ENCODE assay signal across 1 cellular context in the genomic region with DNA sequence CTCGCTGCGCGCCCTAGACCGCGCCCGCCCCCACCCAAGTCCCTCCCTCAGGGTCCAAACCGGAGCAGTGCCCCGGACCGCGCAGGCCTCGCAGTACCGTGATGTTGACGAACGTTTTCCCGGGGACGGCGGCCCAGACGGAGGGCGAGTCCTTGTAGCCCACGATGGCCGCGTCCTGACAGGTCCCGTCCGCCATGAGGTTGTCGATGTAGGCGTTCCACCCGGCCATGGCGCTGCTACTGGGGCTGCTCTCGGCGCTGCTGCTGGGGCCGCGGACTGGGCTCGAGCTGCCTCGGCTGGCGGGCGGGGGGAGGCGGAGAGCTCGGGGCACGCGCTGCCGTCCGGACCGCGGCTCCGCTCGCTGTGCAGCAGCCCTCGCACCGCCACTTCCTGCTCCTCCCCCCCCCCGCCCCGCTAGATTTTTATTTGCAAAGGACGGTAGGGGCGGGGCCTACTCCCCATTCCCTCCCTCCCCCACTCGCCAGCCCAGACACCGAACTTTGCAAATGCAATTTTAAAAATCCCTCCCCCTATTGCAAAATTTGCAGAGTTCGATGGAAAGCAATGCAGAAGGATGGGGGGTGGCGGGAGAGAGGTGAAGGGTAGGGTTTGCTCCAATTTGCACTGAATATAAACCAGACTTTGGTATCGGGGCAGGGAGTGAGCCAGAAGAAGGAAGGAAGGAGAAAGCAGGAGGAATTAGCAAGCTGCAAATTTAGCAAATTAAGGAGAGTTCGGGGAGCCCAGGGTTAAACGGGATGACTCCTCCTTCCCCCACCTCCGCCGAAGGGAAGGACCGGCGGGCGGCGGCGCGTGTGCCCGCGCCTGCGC.
TF ChIP-seq lines count a peak whose summit lies in the region.

TSS of gene PFN1 (minus strand) at position 365 of the 831 bp plus-strand sequence. CDS start at position 229, 136 bp downstream.

TF ChIP-seq in HEK293, 187 proteins besides CTCF, POLR2A, EP300 and RAD21 (continued from another document and continues in another):
- TF ChIP-seq GLIS1 (tag by site-specific recombination; IDR thresholded peaks at IDR 0.05) (peak; percentile 13; the same call in 1 of the 2 replicates), ZNF530 (tag by site-specific recombination; IDR thresholded peaks at IDR 0.05; ENCODE audit: low read depth) (no peak), ZNF354C (tag by site-specific recombination; IDR thresholded peaks at IDR 0.05; ENCODE audit: borderline replicate concordance, low read depth) (no peak), KLF16 (tag by site-specific recombination; IDR thresholded peaks at IDR 0.05) (peak; percentile 37), ZSCAN18 (tag by site-specific recombination; IDR thresholded peaks at IDR 0.05) (0 out of 2 replicates have a peak, but pooled peaks have one; percentile 46), ZXDB (tag by site-specific recombination; IDR thresholded peaks at IDR 0.05) (peak; percentile 5; the same call in 1 of the 2 replicates), PRDM2 (tag by site-specific recombination; IDR thresholded peaks at IDR 0.05; ENCODE audit: borderline replicate concordance) (peak; percentile 50; the same call in 1 of the 2 replicates), ZSCAN16 (tag by site-specific recombination; IDR thresholded peaks at IDR 0.05) (0 out of 2 replicates have a peak, but pooled peaks have one; percentile 12), HOXC10 (CRISPR knock-in tag; IDR thresholded peaks at IDR 0.05) (no peak), ZNF324 (tag by site-specific recombination; IDR thresholded peaks at IDR 0.05) (peak; percentile 94), PRDM10 (tag by site-specific recombination; IDR thresholded peaks at IDR 0.05) (peak; percentile 100), ZNF513 (tag by site-specific recombination; IDR thresholded peaks at IDR 0.05) (no peak), ZSCAN23 (tag by site-specific recombination; IDR thresholded peaks at IDR 0.05) (peak; percentile 85), ZBTB20 (tag by site-specific recombination; IDR thresholded peaks at IDR 0.05) (peak; percentile 51; the same call in 1 of the 2 replicates), ZNF677 (tag by site-specific recombination; IDR thresholded peaks at IDR 0.05) (no peak), ZNF639 (tag by site-specific recombination; IDR thresholded peaks at IDR 0.05) (peak; percentile 81), ZNF202 (tag by site-specific recombination; IDR thresholded peaks at IDR 0.05; ENCODE audit: borderline replicate concordance) (no peak), BCL11A (tag by site-specific recombination; IDR thresholded peaks at IDR 0.05; ENCODE audit: low read depth) (peak; percentile 11; the same call in 1 of the 2 replicates), ZSCAN30 (tag by site-specific recombination; IDR thresholded peaks at IDR 0.05) (0 out of 2 replicates have a peak, but pooled peaks have one; percentile 14), ZNF433 (tag by site-specific recombination; IDR thresholded peaks at IDR 0.05; ENCODE audit: low read depth) (0 out of 2 replicates have a peak, but pooled peaks have one; percentile 5), KLF1 (tag by site-specific recombination; IDR thresholded peaks at IDR 0.05) (no peak; the same call in none of the 2 replicates)
- TF ChIP-seq, protein P1, sequence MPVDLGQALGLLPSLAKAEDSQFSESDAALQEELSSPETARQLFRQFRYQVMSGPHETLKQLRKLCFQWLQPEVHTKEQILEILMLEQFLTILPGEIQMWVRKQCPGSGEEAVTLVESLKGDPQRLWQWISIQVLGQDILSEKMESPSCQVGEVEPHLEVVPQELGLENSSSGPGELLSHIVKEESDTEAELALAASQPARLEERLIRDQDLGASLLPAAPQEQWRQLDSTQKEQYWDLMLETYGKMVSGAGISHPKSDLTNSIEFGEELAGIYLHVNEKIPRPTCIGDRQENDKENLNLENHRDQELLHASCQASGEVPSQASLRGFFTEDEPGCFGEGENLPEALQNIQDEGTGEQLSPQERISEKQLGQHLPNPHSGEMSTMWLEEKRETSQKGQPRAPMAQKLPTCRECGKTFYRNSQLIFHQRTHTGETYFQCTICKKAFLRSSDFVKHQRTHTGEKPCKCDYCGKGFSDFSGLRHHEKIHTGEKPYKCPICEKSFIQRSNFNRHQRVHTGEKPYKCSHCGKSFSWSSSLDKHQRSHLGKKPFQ (tag by site-specific recombination; IDR thresholded peaks at IDR 0.05), result no peak
- TF ChIP-seq, protein P2, sequence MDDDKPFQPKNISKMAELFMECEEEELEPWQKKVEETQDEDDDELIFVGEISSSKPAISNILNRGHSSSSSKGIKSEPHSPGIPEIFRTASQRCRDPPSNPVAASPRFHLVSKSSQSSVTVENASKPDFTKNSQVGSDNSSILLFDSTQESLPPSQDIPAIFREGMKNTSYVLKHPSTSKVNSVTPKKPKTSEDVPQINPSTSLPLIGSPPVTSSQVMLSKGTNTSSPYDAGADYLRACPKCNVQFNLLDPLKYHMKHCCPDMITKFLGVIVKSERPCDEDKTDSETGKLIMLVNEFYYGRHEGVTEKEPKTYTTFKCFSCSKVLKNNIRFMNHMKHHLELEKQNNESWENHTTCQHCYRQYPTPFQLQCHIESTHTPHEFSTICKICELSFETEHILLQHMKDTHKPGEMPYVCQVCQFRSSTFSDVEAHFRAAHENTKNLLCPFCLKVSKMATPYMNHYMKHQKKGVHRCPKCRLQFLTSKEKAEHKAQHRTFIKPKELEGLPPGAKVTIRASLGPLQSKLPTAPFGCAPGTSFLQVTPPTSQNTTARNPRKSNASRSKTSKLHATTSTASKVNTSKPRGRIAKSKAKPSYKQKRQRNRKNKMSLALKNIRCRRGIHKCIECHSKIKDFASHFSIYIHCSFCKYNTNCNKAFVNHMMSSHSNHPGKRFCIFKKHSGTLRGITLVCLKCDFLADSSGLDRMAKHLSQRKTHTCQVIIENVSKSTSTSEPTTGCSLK (tag by site-specific recombination; IDR thresholded peaks at IDR 0.05), result no peak
- TF ChIP-seq, protein P3, sequence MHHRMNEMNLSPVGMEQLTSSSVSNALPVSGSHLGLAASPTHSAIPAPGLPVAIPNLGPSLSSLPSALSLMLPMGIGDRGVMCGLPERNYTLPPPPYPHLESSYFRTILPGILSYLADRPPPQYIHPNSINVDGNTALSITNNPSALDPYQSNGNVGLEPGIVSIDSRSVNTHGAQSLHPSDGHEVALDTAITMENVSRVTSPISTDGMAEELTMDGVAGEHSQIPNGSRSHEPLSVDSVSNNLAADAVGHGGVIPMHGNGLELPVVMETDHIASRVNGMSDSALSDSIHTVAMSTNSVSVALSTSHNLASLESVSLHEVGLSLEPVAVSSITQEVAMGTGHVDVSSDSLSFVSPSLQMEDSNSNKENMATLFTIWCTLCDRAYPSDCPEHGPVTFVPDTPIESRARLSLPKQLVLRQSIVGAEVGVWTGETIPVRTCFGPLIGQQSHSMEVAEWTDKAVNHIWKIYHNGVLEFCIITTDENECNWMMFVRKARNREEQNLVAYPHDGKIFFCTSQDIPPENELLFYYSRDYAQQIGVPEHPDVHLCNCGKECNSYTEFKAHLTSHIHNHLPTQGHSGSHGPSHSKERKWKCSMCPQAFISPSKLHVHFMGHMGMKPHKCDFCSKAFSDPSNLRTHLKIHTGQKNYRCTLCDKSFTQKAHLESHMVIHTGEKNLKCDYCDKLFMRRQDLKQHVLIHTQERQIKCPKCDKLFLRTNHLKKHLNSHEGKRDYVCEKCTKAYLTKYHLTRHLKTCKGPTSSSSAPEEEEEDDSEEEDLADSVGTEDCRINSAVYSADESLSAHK (tag by site-specific recombination; IDR thresholded peaks at IDR 0.05), result peak; percentile 46; the same call in 1 of the 2 replicates
